ENCODE assay signal across 14 cellular contexts in the genomic region with DNA sequence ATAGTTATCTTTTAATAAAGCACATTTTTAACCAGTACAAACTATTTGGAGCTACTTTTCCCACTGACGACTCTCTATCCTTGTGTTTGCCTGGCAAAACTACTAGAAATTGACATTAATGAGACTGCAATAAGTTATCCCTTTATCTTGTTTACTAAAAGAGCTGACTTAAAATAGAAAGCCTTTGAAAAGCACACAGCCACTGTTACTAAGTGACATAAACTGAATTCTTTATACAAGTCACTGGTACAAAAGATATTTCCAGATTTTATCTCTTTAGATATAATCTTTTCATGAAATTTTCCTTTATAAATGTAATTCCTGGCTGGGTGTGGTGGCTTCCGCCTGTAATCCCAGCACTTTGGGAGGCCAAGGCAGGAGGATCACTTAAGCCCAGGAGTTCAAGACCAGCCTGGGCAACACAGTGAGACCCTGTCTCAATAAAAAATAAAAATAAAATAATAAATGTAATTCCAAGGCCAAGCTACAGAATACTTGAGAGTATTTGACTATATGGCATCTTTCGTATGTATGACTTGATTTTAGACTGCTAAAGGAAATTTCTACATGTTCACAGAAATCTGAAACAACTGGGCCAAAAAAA. TPM values are rescaled to one million over a fixed set of nuclear protein-coding genes. Genes with fewer than 3 reads are reported as not detected.
DNase-seq lines count a peak whose midpoint lies in the region; ATAC-seq and TF ChIP-seq lines count a peak whose summit lies in the region.
"Had no signal": no experiment of that assay in that cellular context is flagged by ENCODE, and none has a peak within 500 bp of the region (broad histone marks: within the 10 kb centered on the region; RNA-seq: fewer than 3 reads in every experiment).

No MANE protein-coding gene starts in this region.

- intact Hi-C loops in Right ventricle myocardium superior (cut with DNase I) (no loop called here), left cardiac atrium (cut with DNase I) (no loop called here), Panc1 (cut with micrococcal nuclease; ENCODE audit: unreplicated experiment) (no loop called here), aorta (cut with DNase I) (no loop called here)

- H3K4me3 ChIP-seq in Panc1 (ENCODE audit: low read depth in 2 of 2, low read length in 2 of 2) (no peak overlapping the region), aorta (ENCODE audit: low read length in 2 of 2) (no peak overlapping the region)

- BruUV-seq in Panc1 (replicated peaks; lab: Mats Ljungman, UMichigan) = no TSS peak

- TF ChIP-seq CTCF in Panc1 (IDR thresholded peaks at IDR 0.05) (no peak), foreskin keratinocyte (conservative IDR thresholded peaks at IDR 0.05) (no peak), type B pancreatic cell (conservative IDR thresholded peaks at IDR 0.05) (no peak)

- no peaks in the 10 kb centered on the region for H3K27me3 Mint-ChIP-seq in type B pancreatic cell

- peak overlapping the region; percentile 20 for H3K4me3 Mint-ChIP-seq in type B pancreatic cell
- H3K4me3 Mint-ChIP-seq: B cell; endodermal cell; stimulated activated memory B cell treated with anti-CD40 and anti-IgM and Interleukin-4, amounts not matched to agents 10 μg/mL and 1 μg/mL and 100 μg/mL, for 72 hours had no signal

- peaks cover 4% of the 10 kb centered on the region for H3K9me3 Mint-ChIP-seq in type B pancreatic cell
- H3K9me3 Mint-ChIP-seq: endodermal cell; stimulated activated memory B cell treated with anti-CD40 and anti-IgM and Interleukin-4, amounts not matched to agents 10 μg/mL and 1 μg/mL and 100 μg/mL, for 72 hours had no signal

- no peaks in the 10 kb centered on the region for H3K9me3 ChIP-seq in Panc1 (ENCODE audit: control insufficient read depth, insufficient read depth, low read depth, low read length)
- H3K9me3 ChIP-seq in aorta (ENCODE audit: control insufficient read depth, low read length) = no peaks in the 10 kb centered on the region

- in situ Hi-C loops in Panc1 (cut with HindIII; ENCODE audit: low pct_unique_long_range_greater_than_20kb, low sequenced_read_pairs) = no loop called here

- H3K4me1 Mint-ChIP-seq in type B pancreatic cell (ENCODE audit: unreplicated experiment) = peaks cover 53% of the 10 kb centered on the region

- H3K4me1 ChIP-seq in Panc1 (ENCODE audit: control insufficient read depth, insufficient read depth, low read length) (peaks cover 60% of the 10 kb centered on the region), foreskin keratinocyte (peaks cover 25% of the 10 kb centered on the region), aorta (ENCODE audit: control insufficient read depth in 1 of 2, insufficient read depth in 2 of 2, low read length in 2 of 2) (no peaks in the 10 kb centered on the region)

- H3K27ac ChIP-seq in Panc1 (ENCODE audit: low read length) (peak overlapping the region; percentile 85), foreskin keratinocyte (peak overlapping the region; percentile 67), aorta (ENCODE audit: low read depth in 1 of 2, low read length in 2 of 2) (no peak overlapping the region)

- WGBS in aorta, 2 donors = 63 to 69% methylated on average over 3 of the region's 3 CpGs

- POLR2A ChIA-PET in Panc1 (lab: Charles Lee) = interaction anchor here (0.6 kb wide), 2 partner anchors 361 to 729 kb away, joined by 3 to 6 read pairs; no protein-coding TSS in a partner anchor

- H3K36me3 Mint-ChIP-seq in type B pancreatic cell = peaks cover 14% of the 10 kb centered on the region
- H3K36me3 Mint-ChIP-seq: stimulated activated memory B cell treated with anti-CD40 and anti-IgM and Interleukin-4, amounts not matched to agents 10 μg/mL and 1 μg/mL and 100 μg/mL, for 72 hours had no signal

- ATAC-seq in Right ventricle myocardium superior (ENCODE audit: poor library complexity) = peak; percentile 42
- no peak for ATAC-seq in left cardiac atrium
- ATAC-seq in Panc1 = no peak
- ATAC-seq in foreskin keratinocyte = no peak
- ATAC-seq in HG02981 (IDR thresholded peaks at IDR 0.05; ENCODE audit: unreplicated experiment) = no peak
- ATAC-seq in aorta (ENCODE audit: low FRiP score) = no peak
- ATAC-seq: stimulated activated memory B cell treated with anti-CD40 and anti-IgM and Interleukin-4, amounts not matched to agents 10 μg/mL and 1 μg/mL and 100 μg/mL, for 72 hours had no signal

- H3K36me3 ChIP-seq in Panc1 (ENCODE audit: control insufficient read depth, insufficient read depth, low read length) (no peaks in the 10 kb centered on the region), aorta (ENCODE audit: control insufficient read depth in 1 of 2, insufficient read depth in 2 of 2, low read length in 1 of 2) (no peaks in the 10 kb centered on the region)

- peak overlapping the region; percentile 96 for H3K27ac Mint-ChIP-seq in type B pancreatic cell
- H3K27ac Mint-ChIP-seq: B cell; stimulated activated memory B cell treated with anti-CD40 and anti-IgM and Interleukin-4, amounts not matched to agents 10 μg/mL and 1 μg/mL and 100 μg/mL, for 72 hours had no signal

- CTCF ChIA-PET in Panc1 (lab: Charles Lee) = interaction anchor here (0.6 to 0.7 kb wide), 2 partner anchors 134 to 215 kb away, joined by 3 to 9 read pairs; no protein-coding TSS in a partner anchor

- DNase-seq in Right ventricle myocardium superior = no peak
- no peak for DNase-seq in left cardiac atrium
- no peak for DNase-seq in Panc1 (ENCODE audit: low read depth, low spot score)
- no peak for DNase-seq in foreskin keratinocyte
- no peak for DNase-seq in type B pancreatic cell (ENCODE audit: extremely low spot score, unreplicated experiment)
- no peak for DNase-seq in GM03348 (ENCODE audit: low spot score)
- DNase-seq in aorta = no peak
- DNase-seq: anterior cingulate cortex; endodermal cell; NCI-H2107; stimulated activated CD4-positive, alpha-beta T cell treated with anti-CD3 and anti-CD28 coated beads, Interleukin-2, amount 100 ng/mL, for 24 hours had no signal

- no peaks in the 10 kb centered on the region for H3K27me3 ChIP-seq in Panc1 (ENCODE audit: control insufficient read depth, insufficient read depth, low read length)
- no peaks in the 10 kb centered on the region for H3K27me3 ChIP-seq in foreskin keratinocyte
- H3K27me3 ChIP-seq in aorta (ENCODE audit: control insufficient read depth in 1 of 2, insufficient read depth in 2 of 2, low read length in 1 of 2) = no peaks in the 10 kb centered on the region

RNA-seq across cellular contexts. Expression of a gene that starts 9.5 kb away (rescaled TPM):
- 5.2 TPM for total RNA-seq in Right ventricle myocardium superior
- total RNA-seq in left cardiac atrium = 1 to 10 TPM; 5.1 to 6.1 TPM
- 15.1 TPM for total RNA-seq in Panc1 (2021; ENCODE audit: unreplicated experiment)
- 6.3 TPM for polyA plus RNA-seq in Panc1 (2012; ENCODE audit: insufficient read length)
- total RNA-seq in foreskin keratinocyte = 11.2 and 13.8 TPM in 2 replicates
- 2.0 and 2.3 TPM in 2 replicates for polyA plus RNA-seq in foreskin keratinocyte
- total RNA-seq in type B pancreatic cell (ENCODE audit: low replicate concordance) = 83.3 and 116 TPM in 2 replicates
- 10 to 100 TPM in 1 of 2 donors, 1 to 10 TPM in 1; 7.4 to 13.8 TPM for total RNA-seq in aorta
- polyA plus RNA-seq in aorta = 1 to 10 TPM; 2.5 to 3.5 TPM

Comparison
In these comparisons a context has a peak if more than half of its experiments do, and no peak if none do; other contexts are left out.
1. H3K27ac ChIP-seq: peak in Panc1 (single experiment) and foreskin keratinocyte (single experiment); none in aorta (0 of 2).